10 cellular contexts compared by ENCODE assay signal in the genomic region with DNA sequence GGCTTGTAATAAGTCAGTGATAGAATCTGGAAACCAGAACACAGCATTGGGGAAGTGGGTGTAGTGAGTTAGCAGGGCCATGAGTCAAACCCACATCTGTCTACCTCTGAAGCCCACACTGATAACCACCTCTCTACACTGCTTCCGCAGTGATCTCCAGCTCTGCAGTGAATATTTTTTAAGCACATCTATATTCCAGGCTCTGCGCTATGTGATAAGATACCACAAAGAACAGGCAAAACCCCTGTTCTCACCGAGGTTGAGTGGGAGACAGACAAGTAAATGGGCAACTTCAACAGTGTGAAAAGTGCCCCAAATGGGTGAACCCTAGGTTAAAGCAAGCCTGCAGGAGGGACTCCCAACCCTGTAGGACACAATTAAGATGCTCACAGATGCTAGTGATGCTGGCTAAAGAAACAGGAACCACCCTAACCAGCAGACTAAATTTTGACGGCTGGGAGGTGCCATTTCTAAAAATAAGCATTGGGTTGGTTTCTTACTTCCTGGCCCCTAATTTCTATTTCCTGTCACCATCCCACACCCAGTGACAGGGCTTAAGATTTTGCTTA.
DNase-seq lines count a peak whose midpoint lies in the region; ATAC-seq and TF ChIP-seq lines count a peak whose summit lies in the region.
"Had no signal": no experiment of that assay in that cellular context is flagged by ENCODE, and none has a peak within 500 bp of the region (broad histone marks: within the 10 kb centered on the region; RNA-seq: fewer than 3 reads in every experiment).

No MANE protein-coding gene starts in this region.

- H3K27ac ChIP-seq in OCI-LY3 (ENCODE audit: low read length): peak overlapping the region; percentile 66
- no peak overlapping the region for H3K27ac ChIP-seq in effector memory CD4-positive, alpha-beta T cell (ENCODE audit: insufficient read depth, low read length, poor library complexity, severe bottlenecking)
- H3K27ac ChIP-seq: HL-60 had no signal

- no peaks in the 10 kb centered on the region for H4K20me1 ChIP-seq in OCI-LY3 (ENCODE audit: insufficient read depth, low read length)

- no peaks in the 10 kb centered on the region for H3K79me2 ChIP-seq in OCI-LY3 (ENCODE audit: low read length)

- peak overlapping the region; percentile 73 for H3K4me2 ChIP-seq in OCI-LY3 (ENCODE audit: low read length)

- peak in 1 of 3 donors; percentile 3 for DNase-seq in effector memory CD4-positive, alpha-beta T cell
- DNase-seq in SHP77 treated with DMSO at 0.1 percent for 48 hours (lab: John Stamatoyannopoulos, UW) (no peak), NCI-H2081 treated with DMSO at 0.1 percent for 48 hours (lab: John Stamatoyannopoulos, UW) (no peak), NCI-H1048 (lab: John Stamatoyannopoulos, UW) (no peak), middle frontal gyrus (ENCODE audit: extremely low spot score, low spot score) (no peak)

- ATAC-seq in GM18508 (IDR thresholded peaks at IDR 0.05; ENCODE audit: insufficient read depth, unreplicated experiment) (peak; percentile 55), HG02763 (IDR thresholded peaks at IDR 0.05; ENCODE audit: unreplicated experiment) (peak; percentile 59)

- H3K36me3 ChIP-seq in OCI-LY3 (replicated peaks; ENCODE audit: low read depth, low read length): no peaks in the 10 kb centered on the region
- no peaks in the 10 kb centered on the region for H3K36me3 ChIP-seq in effector memory CD4-positive, alpha-beta T cell (ENCODE audit: control insufficient read depth, insufficient read depth, low read length)

- H3K4me1 ChIP-seq in OCI-LY3 (ENCODE audit: low read length): peaks cover 53% of the 10 kb centered on the region
- peaks cover 34% of the 10 kb centered on the region for H3K4me1 ChIP-seq in effector memory CD4-positive, alpha-beta T cell (ENCODE audit: control insufficient read depth, insufficient read depth, low read length, poor library complexity, severe bottlenecking)

- peak overlapping the region; percentile 12; the same call in 1 of the 2 replicates for H3K9ac ChIP-seq in OCI-LY3 (ENCODE audit: low read length)

- peak overlapping the region; percentile 41 for H3K4me3 ChIP-seq in OCI-LY3 (ENCODE audit: low read length)
- peak overlapping the region; percentile 21 for H3K4me3 ChIP-seq in effector memory CD4-positive, alpha-beta T cell (ENCODE audit: insufficient read depth, low read depth, low read length, poor library complexity, severe bottlenecking)
- H3K4me3 ChIP-seq: skin epidermis had no signal

- peaks cover 17% of the 10 kb centered on the region; the same call in 1 of the 2 replicates for H3K27me3 ChIP-seq in OCI-LY3 (ENCODE audit: low read depth, low read length)
- no peaks in the 10 kb centered on the region for H3K27me3 ChIP-seq in effector memory CD4-positive, alpha-beta T cell (replicated peaks; ENCODE audit: control insufficient read depth, insufficient read depth, low read length, poor library complexity, severe bottlenecking)

- no peak overlapping the region for H2AFZ ChIP-seq in OCI-LY3 (ENCODE audit: low read depth, low read length)

- no peak for TF ChIP-seq CTCF in OCI-LY3 (IDR thresholded peaks at IDR 0.05; ENCODE audit: low read depth, low read length)

- H3K9me3 ChIP-seq in OCI-LY3 (ENCODE audit: insufficient read depth, low read length): peaks cover 6% of the 10 kb centered on the region; the same call in 1 of the 2 replicates
- no peaks in the 10 kb centered on the region for H3K9me3 ChIP-seq in effector memory CD4-positive, alpha-beta T cell (ENCODE audit: control insufficient read depth, low read length)
